ENCODE assay signal across 16 cellular contexts in the genomic region with DNA sequence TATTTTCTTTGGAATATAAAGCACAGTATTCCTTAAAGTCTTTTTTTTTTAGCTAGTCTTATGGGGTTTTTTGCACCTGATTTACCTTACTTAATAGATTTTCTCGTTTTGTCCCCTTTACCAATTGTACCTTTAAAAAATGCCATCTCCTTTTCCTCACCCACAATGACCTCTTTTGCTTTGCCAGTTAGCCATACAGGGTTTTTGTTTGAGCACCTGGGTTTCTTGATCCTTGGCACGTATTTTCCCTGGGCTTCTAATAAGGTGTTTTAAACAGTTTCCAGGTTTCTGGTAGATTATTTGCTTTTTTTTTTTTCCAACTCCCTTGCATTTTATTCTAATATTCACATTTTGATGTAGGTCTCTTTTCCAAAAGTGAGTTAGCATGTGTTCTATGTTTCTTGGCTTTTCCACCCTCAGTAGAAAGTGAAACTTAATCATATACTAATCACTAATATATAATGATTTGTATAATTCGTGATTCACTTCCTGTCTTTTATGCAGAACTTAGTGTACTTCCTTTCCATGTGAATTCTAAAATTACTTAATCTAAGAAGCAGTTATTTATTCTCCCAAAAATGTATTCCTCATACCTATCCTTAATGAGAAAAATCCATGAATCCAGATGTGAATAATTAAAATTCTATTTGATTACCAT.
"Had no signal": no experiment of that assay in that cellular context is flagged by ENCODE, and none has a peak within 500 bp of the region (broad histone marks: within the 10 kb centered on the region; RNA-seq: fewer than 3 reads in every experiment).

No MANE protein-coding gene starts in this region.

- ATAC-seq: activated naive CD4-positive, alpha-beta T cell treated with anti-CD3 and anti-CD28 coated beads, Interleukin-2, amount 50 U/mL, for 72 hours; activated T-cell treated with anti-CD3 and anti-CD28 coated beads, Interleukin-2, amount 50 U/mL, for 72 hours; body of pancreas; left lung; naive thymus-derived CD8-positive, alpha-beta T cell; stimulated activated naive B cell treated with anti-CD40 and anti-IgM and Interleukin-4, amounts not matched to agents 10 μg/mL and 1 μg/mL and 100 μg/mL, for 72 hours had no signal

- H3K27ac ChIP-seq: left lung, parathyroid adenoma, tibial nerve, uterus had no signal

- DNase-seq: activated CD4-positive, alpha-beta T cell treated with anti-CD3 and anti-CD28 coated beads, Interleukin-2, amount 10 ng/mL, durations not matched to agents 7 days and 5 days; activated CD8-positive, alpha-beta memory T cell treated with anti-CD3 and anti-CD28 coated beads, Interleukin-2, amount 50 U/mL, for 48 hours; activated gamma-delta T cell; activated T-cell treated with anti-CD3 and anti-CD28 coated beads, Interleukin-2, amount 50 U/mL, for 72 hours; islet precursor cell; left lung; naive thymus-derived CD8-positive, alpha-beta T cell; retina; stimulated activated CD4-positive, alpha-beta T cell treated with anti-CD3 and anti-CD28 coated beads, Interleukin-2, amount 100 ng/mL, for 48 hours; stimulated activated naive B cell treated with anti-CD40 and anti-IgM and Interleukin-4, amounts not matched to agents 10 μg/mL and 1 μg/mL and 100 μg/mL, for 72 hours; substantia nigra; uterus had no signal

- H3K36me3 ChIP-seq: left lung, tibial nerve, uterus had no signal

- H3K9me3 ChIP-seq: body of pancreas, left lung, tibial nerve, uterus had no signal

- H3K79me2 ChIP-seq: parathyroid adenoma had no signal

- H3K27me3 ChIP-seq: body of pancreas, left lung, tibial nerve, uterus had no signal

- H3K4me1 ChIP-seq: body of pancreas, left lung, parathyroid adenoma, tibial nerve, uterus had no signal

- H3K4me3 ChIP-seq: body of pancreas, left lung, tibial nerve, uterus had no signal

- H2AFZ ChIP-seq: parathyroid adenoma had no signal
